ENCODE assay signal across 14 cellular contexts in genomic region chr3:183812746-183813445, GRCh38. TPM values are rescaled to one million over a fixed set of nuclear protein-coding genes. Genes with fewer than 3 reads are reported as not detected.
DNase-seq lines count a peak whose midpoint lies in the region; ATAC-seq lines count a peak whose summit lies in the region.
"Had no signal": no experiment of that assay in that cellular context is flagged by ENCODE, and none has a peak within 500 bp of the region (broad histone marks: within the 10 kb centered on the region; RNA-seq: fewer than 3 reads in every experiment).

No MANE protein-coding gene starts in this region.

- no peaks in the 10 kb centered on the region for H3K27me3 Mint-ChIP-seq in T-helper 17 cell

- peaks cover 5% of the 10 kb centered on the region for H3K36me3 Mint-ChIP-seq in T-helper 17 cell (ENCODE audit: low read depth)
- H3K36me3 Mint-ChIP-seq in stimulated activated effector memory CD8-positive, alpha-beta T cell treated with anti-CD3 and anti-CD28 coated beads, Interleukin-12 subunit alpha, Interleukin-12 subunit beta, amount 100 ng/mL, for 72 hours = peaks cover 82% of the 10 kb centered on the region

- H3K4me1 Mint-ChIP-seq in T-helper 17 cell = peaks cover 5% of the 10 kb centered on the region
- H3K4me1 Mint-ChIP-seq in stimulated activated effector memory CD8-positive, alpha-beta T cell treated with anti-CD3 and anti-CD28 coated beads, Interleukin-12 subunit alpha, Interleukin-12 subunit beta, amount 100 ng/mL, for 72 hours = peaks cover 27% of the 10 kb centered on the region

- no peak for DNase-seq in Right ventricle myocardium superior
- DNase-seq in left cardiac atrium = no peak
- no peak for DNase-seq in T-helper 17 cell
- DNase-seq in globus pallidus (ENCODE audit: low spot score) = peak; percentile 87
- DNase-seq in stimulated activated effector memory CD8-positive, alpha-beta T cell treated with anti-CD3 and anti-CD28 coated beads, Interleukin-12 subunit alpha, Interleukin-12 subunit beta, amount 100 ng/mL, for 72 hours (ENCODE audit: low spot score in 2 of 2) = no peak
- DNase-seq in RKO (ENCODE audit: low spot score) = no peak
- DNase-seq: activated CD4-positive, CD25-positive, alpha-beta regulatory T cell treated with anti-CD3 and anti-CD28 coated beads, Interleukin-2, amount 50 U/mL, for 72 hours; activated naive CD4-positive, alpha-beta T cell treated with anti-CD3 and anti-CD28 coated beads, Interleukin-2, amount 50 U/mL, for 16 hours; effector CD4-positive, alpha-beta T cell; GM23248; Kasumi-1; NCI-H2227 treated with DMSO at 0.1 percent for 48 hours had no signal

- ATAC-seq in Right ventricle myocardium superior (ENCODE audit: poor library complexity) (peak; percentile 23), left cardiac atrium (no peak), T-helper 17 cell (no peak), HG03108 (IDR thresholded peaks at IDR 0.05; ENCODE audit: unreplicated experiment) (no peak), HG02870 (IDR thresholded peaks at IDR 0.05; ENCODE audit: unreplicated experiment) (no peak)
- no peak for ATAC-seq in stimulated activated effector memory CD8-positive, alpha-beta T cell treated with anti-CD3 and anti-CD28 coated beads, Interleukin-12 subunit alpha, Interleukin-12 subunit beta, amount 100 ng/mL, for 72 hours

- H3K9me3 Mint-ChIP-seq in stimulated activated effector memory CD8-positive, alpha-beta T cell treated with anti-CD3 and anti-CD28 coated beads, Interleukin-12 subunit alpha, Interleukin-12 subunit beta, amount 100 ng/mL, for 72 hours = no peaks in the 10 kb centered on the region

- H3K27ac Mint-ChIP-seq in T-helper 17 cell = peak overlapping the region; percentile 45
- peak overlapping the region; percentile 70 for H3K27ac Mint-ChIP-seq in stimulated activated effector memory CD8-positive, alpha-beta T cell treated with anti-CD3 and anti-CD28 coated beads, Interleukin-12 subunit alpha, Interleukin-12 subunit beta, amount 100 ng/mL, for 72 hours

- no peaks in the 10 kb centered on the region for H3K9me3 ChIP-seq in T-helper 17 cell (ENCODE audit: control insufficient read depth, low read length, poor library complexity, severe bottlenecking)

- intact Hi-C loops in Right ventricle myocardium superior (cut with DNase I) (no loop called here), left cardiac atrium (cut with DNase I) (no loop called here)

- H3K4me3 Mint-ChIP-seq in T-helper 17 cell = no peak overlapping the region
- H3K4me3 Mint-ChIP-seq in stimulated activated effector memory CD8-positive, alpha-beta T cell treated with anti-CD3 and anti-CD28 coated beads, Interleukin-12 subunit alpha, Interleukin-12 subunit beta, amount 100 ng/mL, for 72 hours = no peak overlapping the region

RNA-seq across cellular contexts. Expression of gene MAP6D1, which starts 12.5 kb away (rescaled TPM):
- total RNA-seq in Right ventricle myocardium superior = 3.0 TPM
- total RNA-seq in left cardiac atrium = 1 to 10 TPM; 2.0 to 2.2 TPM
- 1 to 10 TPM in 1 of 2 donors, under 1 TPM in 1; 0.26 to 1.7 TPM for total RNA-seq in T-helper 17 cell
